Comparison of ENCODE assay signal across 8 cellular contexts in genomic region chr3:27484002-27484844, GRCh38.
DNase-seq lines count a peak whose midpoint lies in the region; ATAC-seq lines count a peak whose summit lies in the region.

Gene SLC4A7, minus strand, starts transcription at chr3:27484384. Its CDS starts 258 bp downstream, at chr3:27484126.

- ATAC-seq in GM19023 (IDR thresholded peaks at IDR 0.05; ENCODE audit: unreplicated experiment), result peak; percentile 92
- peak; percentile 94 for ATAC-seq in HG03280 (IDR thresholded peaks at IDR 0.05; ENCODE audit: unreplicated experiment)
- ATAC-seq in central memory CD8-positive, alpha-beta T cell (replicated peaks; ENCODE audit: extremely low read depth, poor library complexity, severe bottlenecking), result peak; percentile 84

- peak; percentile 98 for DNase-seq in AG08396 (ENCODE audit: low spot score)
- peak; percentile 85 for DNase-seq in NCI-H345 treated with DMSO at 0.1 percent for 48 hours (lab: John Stamatoyannopoulos, UW; ENCODE audit: unreplicated experiment)
- DNase-seq in activated CD4-positive, CD25-positive, alpha-beta regulatory T cell treated with anti-CD3 and anti-CD28 coated beads, Interleukin-2, amount 50 U/mL, for 16 hours (ENCODE audit: low read depth, low spot score), result peak; percentile 98
- peak; percentile 96 to 98 for DNase-seq in central memory CD8-positive, alpha-beta T cell (ENCODE audit: low spot score in 2 of 2)
- peak; percentile 99 for DNase-seq in islet precursor cell
- DNase-seq in stimulated activated CD4-positive, alpha-beta T cell treated with anti-CD3 and anti-CD28 coated beads, Interleukin-12 subunit alpha, Interleukin-12 subunit beta, amount 100 ng/mL, for 48 hours (ENCODE audit: low read depth in 2 of 3, low spot score in 1 of 3), result peak; percentile 95 to 99 (median 96)

- no peaks in the 10 kb centered on the region for H3K9me3 Mint-ChIP-seq in central memory CD8-positive, alpha-beta T cell

- H3K4me3 Mint-ChIP-seq in central memory CD8-positive, alpha-beta T cell, result peak within 1 kb of the TSS; percentile 100

- peak within 1 kb of the TSS; percentile 99 for H3K27ac Mint-ChIP-seq in central memory CD8-positive, alpha-beta T cell (ENCODE audit: low read depth)

- H3K4me1 Mint-ChIP-seq in central memory CD8-positive, alpha-beta T cell, result peaks cover 42% of the 10 kb centered on the region

- no peaks in the 10 kb centered on the region for H3K27me3 Mint-ChIP-seq in central memory CD8-positive, alpha-beta T cell

- H3K36me3 Mint-ChIP-seq in central memory CD8-positive, alpha-beta T cell (ENCODE audit: insufficient read depth), result peaks cover 11% of the 10 kb centered on the region

Comparison
In these comparisons a context has a peak if more than half of its experiments do, and no peak if none do; other contexts are left out.
1. Peak in every context shown above with its lines: DNase-seq and ATAC-seq.